Comparison of ENCODE assay signal across 23 cellular contexts in the genomic region with DNA sequence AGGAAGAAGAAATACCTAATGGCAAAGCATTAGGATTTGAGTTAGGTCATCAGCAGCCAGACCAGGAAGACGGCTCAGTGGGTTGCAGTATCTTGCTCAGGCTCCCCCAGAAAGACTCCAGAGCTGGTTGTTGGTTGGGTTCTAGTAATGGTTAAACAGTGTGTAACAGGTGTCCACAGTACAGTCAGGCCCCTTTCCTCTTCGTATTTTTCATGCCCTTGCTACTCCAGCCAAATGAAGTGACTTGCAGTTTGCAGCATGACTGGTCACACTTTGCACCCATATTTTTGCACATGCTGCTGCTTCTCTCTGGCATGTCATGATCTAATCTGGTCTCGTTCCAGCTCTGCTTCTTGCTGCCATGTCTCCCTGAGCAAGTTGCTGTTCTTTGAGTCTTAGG.
DNase-seq lines count a peak whose midpoint lies in the region; ATAC-seq, FAIRE-seq and TF ChIP-seq lines count a peak whose summit lies in the region.
"Had no signal": no experiment of that assay in that cellular context is flagged by ENCODE, and none has a peak within 500 bp of the region (broad histone marks: within the 10 kb centered on the region; RNA-seq: fewer than 3 reads in every experiment).

No MANE protein-coding gene starts in this region.

- no TSS peak for BruUV-seq in K562 (replicated peaks; lab: Mats Ljungman, UMichigan)

- TF ChIP-seq POLR2A in K562 (conservative IDR thresholded peaks at IDR 0.05) (no peak), suprapubic skin (IDR thresholded peaks at IDR 0.05) (no peak)

- H3K27me3 ChIP-seq in K562 (ENCODE audit: control insufficient read depth in 2 of 2, insufficient read depth in 2 of 2, low read length in 2 of 2) (peaks cover 4 to 6% of the 10 kb centered on the region in 2 experiments; a peak in 4 of 5 replicates), suprapubic skin (no peaks in the 10 kb centered on the region)

- no peaks in the 10 kb centered on the region for H3K9me1 ChIP-seq in K562 (ENCODE audit: control insufficient read depth, insufficient read depth, low read length)

- no peaks in the 10 kb centered on the region for H3K79me2 ChIP-seq in K562 (ENCODE audit: control insufficient read depth, insufficient read depth, low read length)

- 0% methylated on average over 3 of the region's 3 CpGs for WGBS in K562 (ENCODE audit: insufficient coverage, low coverage, missing lambda C conversion rate)
- 58% methylated on average over 3 of the region's 3 CpGs for WGBS in suprapubic skin

- H3K4me3 Mint-ChIP-seq in activated CD4-positive, alpha-beta T cell treated with anti-CD3 and anti-CD28 coated beads, Interleukin-2, amount 10 ng/mL, durations not matched to agents 24 days and 14 days: no peak overlapping the region
- H3K4me3 Mint-ChIP-seq: CD8-positive, alpha-beta memory T cell had no signal

- H3K36me3 Mint-ChIP-seq in activated CD4-positive, alpha-beta T cell treated with anti-CD3 and anti-CD28 coated beads, Interleukin-2, amount 10 ng/mL, durations not matched to agents 24 days and 14 days (ENCODE audit: low read depth): no peaks in the 10 kb centered on the region
- H3K36me3 Mint-ChIP-seq: CD8-positive, alpha-beta memory T cell had no signal

- no peaks in the 10 kb centered on the region for H3K27me3 Mint-ChIP-seq in activated CD4-positive, alpha-beta T cell treated with anti-CD3 and anti-CD28 coated beads, Interleukin-2, amount 10 ng/mL, durations not matched to agents 24 days and 14 days

- H3K4me1 ChIP-seq in K562 (replicated peaks in 1 of 2; ENCODE audit: control insufficient read depth in 2 of 2, insufficient read depth in 2 of 2, low read length in 2 of 2) (no peaks in the 10 kb centered on the region), suprapubic skin (no peaks in the 10 kb centered on the region)

- no peak overlapping the region for H3K9ac ChIP-seq in K562 (ENCODE audit: insufficient read depth in 1 of 2, low read depth in 2 of 2, low read length in 2 of 2)

- FAIRE-seq in K562 (lab: Jason Lieb, UNC): no peak
- FAIRE-seq: G401.6, GM18507 had no signal

- in situ Hi-C loops in K562 (cut with MboI): loop anchor here (10.0 kb wide), 1 partner anchor 181 kb away; no protein-coding TSS in a partner anchor

- H3K4me1 Mint-ChIP-seq in activated CD4-positive, alpha-beta T cell treated with anti-CD3 and anti-CD28 coated beads, Interleukin-2, amount 10 ng/mL, durations not matched to agents 24 days and 14 days: no peaks in the 10 kb centered on the region

- no peaks in the 10 kb centered on the region for H3K9me3 Mint-ChIP-seq in activated CD4-positive, alpha-beta T cell treated with anti-CD3 and anti-CD28 coated beads, Interleukin-2, amount 10 ng/mL, durations not matched to agents 24 days and 14 days
- H3K9me3 Mint-ChIP-seq: CD8-positive, alpha-beta memory T cell had no signal

- intact Hi-C loops in activated CD4-positive, alpha-beta T cell treated with anti-CD3 and anti-CD28 coated beads, Interleukin-2, amount 10 ng/mL, durations not matched to agents 24 days and 14 days (cut with micrococcal nuclease): loop anchor here (10.0 kb wide), 2 partner anchors 181 to 541 kb away; no protein-coding TSS in a partner anchor
- intact Hi-C loops in K562 (cut with micrococcal nuclease): loop anchor here (1.0 to 5.0 kb wide), 2 partner anchors 177 to 346 kb away; no protein-coding TSS in a partner anchor

- H3K9me3 ChIP-seq in K562 (replicated peaks; ENCODE audit: control insufficient read depth, insufficient read depth, low read depth, low read length) (no peaks in the 10 kb centered on the region), suprapubic skin (no peaks in the 10 kb centered on the region)

- no peaks in the 10 kb centered on the region for H4K20me1 ChIP-seq in K562 (replicated peaks; ENCODE audit: control insufficient read depth, insufficient read depth, low read length)

- POLR2A ChIA-PET in K562 (lab: Yijun Ruan, JAX): no interaction called here

- ATAC-seq in K562 (no peak), HG03025 (IDR thresholded peaks at IDR 0.05; ENCODE audit: low FRiP score, unreplicated experiment) (no peak), GM19395 (IDR thresholded peaks at IDR 0.05; ENCODE audit: unreplicated experiment) (no peak)
- ATAC-seq: Panc1, SK-N-SH treated with all-trans-retinoic acid at 6 μM for 48 hours had no signal

- peak; percentile 43 for DNase-seq in activated CD4-positive, alpha-beta T cell treated with anti-CD3 and anti-CD28 coated beads, Interleukin-2, amount 10 ng/mL, durations not matched to agents 24 days and 14 days
- no peak for DNase-seq in activated CD4-positive, alpha-beta T cell treated with anti-CD3 and anti-CD28 coated beads, Interleukin-2, amount 50 U/mL, for 1 hour
- DNase-seq in K562 (ENCODE audit: extremely low read depth in 1 of 4, low spot score in 3 of 4) (no peak), myocyte (ENCODE audit: low read depth) (peak; percentile 5), suprapubic skin (ENCODE audit: low spot score in 2 of 2) (no peak)
- DNase-seq: 8988T; AML-193; C1 segment of cervical spinal cord; CD8-positive, alpha-beta memory T cell; KBM-7; NCI-H1105; NCI-H146; NCI-H2029 treated with DMSO at 0.1 percent for 48 hours; NCI-H345; NCI-H524; NCI-H774; NK-92 treated with Interleukin-12 subunit alpha and Interleukin-12 subunit beta, amount 100 ng/mL, for 24 hours had no signal

- no peaks in the 10 kb centered on the region for H3K36me3 ChIP-seq in K562 (ENCODE audit: control insufficient read depth, insufficient read depth, low read length)
- no peaks in the 10 kb centered on the region for H3K36me3 ChIP-seq in suprapubic skin

- TF ChIP-seq EP300 in K562 (IDR thresholded peaks at IDR 0.05; ENCODE audit: low read length) (no peak), suprapubic skin (IDR thresholded peaks at IDR 0.05) (no peak)

- no peak for TF ChIP-seq RAD21 in K562 (CRISPR knock-in tag; conservative IDR thresholded peaks at IDR 0.05 in 1 of 2, IDR thresholded peaks at IDR 0.05 in 1 of 2)

- H3K4me3 ChIP-seq in K562 (no peak overlapping the region), suprapubic skin (no peak overlapping the region)

- no peak for TF ChIP-seq CTCF in K562 (IDR thresholded peaks at IDR 0.05 in 2 of 3, conservative IDR thresholded peaks at IDR 0.05 in 1 of 3; ENCODE audit: insufficient read depth in 2 of 3, low read depth in 1 of 3, low read length in 3 of 3)
- no peak for TF ChIP-seq CTCF in suprapubic skin (IDR thresholded peaks at IDR 0.05)

- no peak overlapping the region for H3K27ac Mint-ChIP-seq in activated CD4-positive, alpha-beta T cell treated with anti-CD3 and anti-CD28 coated beads, Interleukin-2, amount 10 ng/mL, durations not matched to agents 24 days and 14 days
- H3K27ac Mint-ChIP-seq: CD8-positive, alpha-beta memory T cell had no signal

- no peak overlapping the region for H2AFZ ChIP-seq in K562 (ENCODE audit: low read depth, low read length)

- H3K27ac ChIP-seq in K562 (ENCODE audit: extremely low read depth, low read depth, low read length) (no peak overlapping the region), suprapubic skin (no peak overlapping the region)

- CTCF ChIA-PET in K562 (lab: Yijun Ruan, JAX; ENCODE audit: low intra/inter-chr PET ratio): no interaction called here

- no peak overlapping the region for H3K4me2 ChIP-seq in K562 (ENCODE audit: insufficient read depth, low read length)

TF ChIP-seq in K562, 482 proteins besides CTCF, POLR2A, EP300 and RAD21 (continues in another document):
- TF ChIP-seq, protein P1, sequence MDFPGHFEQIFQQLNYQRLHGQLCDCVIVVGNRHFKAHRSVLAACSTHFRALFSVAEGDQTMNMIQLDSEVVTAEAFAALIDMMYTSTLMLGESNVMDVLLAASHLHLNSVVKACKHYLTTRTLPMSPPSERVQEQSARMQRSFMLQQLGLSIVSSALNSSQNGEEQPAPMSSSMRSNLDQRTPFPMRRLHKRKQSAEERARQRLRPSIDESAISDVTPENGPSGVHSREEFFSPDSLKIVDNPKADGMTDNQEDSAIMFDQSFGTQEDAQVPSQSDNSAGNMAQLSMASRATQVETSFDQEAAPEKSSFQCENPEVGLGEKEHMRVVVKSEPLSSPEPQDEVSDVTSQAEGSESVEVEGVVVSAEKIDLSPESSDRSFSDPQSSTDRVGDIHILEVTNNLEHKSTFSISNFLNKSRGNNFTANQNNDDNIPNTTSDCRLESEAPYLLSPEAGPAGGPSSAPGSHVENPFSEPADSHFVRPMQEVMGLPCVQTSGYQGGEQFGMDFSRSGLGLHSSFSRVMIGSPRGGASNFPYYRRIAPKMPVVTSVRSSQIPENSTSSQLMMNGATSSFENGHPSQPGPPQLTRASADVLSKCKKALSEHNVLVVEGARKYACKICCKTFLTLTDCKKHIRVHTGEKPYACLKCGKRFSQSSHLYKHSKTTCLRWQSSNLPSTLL (IDR thresholded peaks at IDR 0.05): no peak
- no peak for TF ChIP-seq BRF1 (IDR thresholded peaks at IDR 0.05; ENCODE audit: borderline replicate concordance, extremely low read depth, insufficient read length)
- no peak for TF ChIP-seq ZNF232 (CRISPR knock-in tag; IDR thresholded peaks at IDR 0.05)
- peak; percentile 76 for TF ChIP-seq MAFG (tag; conservative IDR thresholded peaks at IDR 0.05)
- no peak for TF ChIP-seq CCAR2 (IDR thresholded peaks at IDR 0.05; ENCODE audit: low read depth, low read length)
- TF ChIP-seq TCFL5 (CRISPR knock-in tag; conservative IDR thresholded peaks at IDR 0.05): no peak
- TF ChIP-seq CREB1 (IDR thresholded peaks at IDR 0.05): no peak
- no peak for TF ChIP-seq CREB1 (CRISPR knock-in tag; IDR thresholded peaks at IDR 0.05)
- TF ChIP-seq, protein P2, sequence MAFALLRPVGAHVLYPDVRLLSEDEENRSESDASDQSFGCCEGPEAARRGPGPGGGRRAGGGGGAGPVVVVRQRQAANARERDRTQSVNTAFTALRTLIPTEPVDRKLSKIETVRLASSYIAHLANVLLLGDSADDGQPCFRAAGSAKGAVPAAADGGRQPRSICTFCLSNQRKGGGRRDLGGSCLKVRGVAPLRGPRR (CRISPR knock-in tag; IDR thresholded peaks at IDR 0.05): no peak
- TF ChIP-seq LARP7 (IDR thresholded peaks at IDR 0.05): no peak
- TF ChIP-seq ZNF561 (CRISPR knock-in tag; conservative IDR thresholded peaks at IDR 0.05): no peak

Comparison
In these comparisons a context has a peak if more than half of its experiments do, and no peak if none do; other contexts are left out.
1. DNase-seq: peak in activated CD4-positive, alpha-beta T cell treated with anti-CD3 and anti-CD28 coated beads, Interleukin-2, amount 10 ng/mL, durations not matched to agents 24 days and 14 days (single experiment) and myocyte (single experiment); none in activated CD4-positive, alpha-beta T cell treated with anti-CD3 and anti-CD28 coated beads, Interleukin-2, amount 50 U/mL, for 1 hour (single experiment), K562 (0 of 4) and suprapubic skin (0 of 2).